Comparison of ENCODE assay signal across 13 cellular contexts in genomic region chr3:51691021-51691420, GRCh38.
"Had no signal": no experiment of that assay in that cellular context is flagged by ENCODE, and none has a peak within 500 bp of the region (broad histone marks: within the 10 kb centered on the region; RNA-seq: fewer than 3 reads in every experiment).

No MANE protein-coding gene starts in this region.

- H3K27me3 ChIP-seq: upper lobe of right lung had no signal

- DNase-seq: activated CD4-positive, alpha-beta T cell treated with anti-CD3 and anti-CD28 coated beads for 36 hours; activated T-cell treated with anti-CD3 and anti-CD28 coated beads for 4 hours; natural killer cell; nucleus accumbens; stimulated activated CD4-positive, alpha-beta T cell treated with anti-CD3 and anti-CD28 coated beads, Interleukin-2, amount 100 ng/mL, for 24 hours; stimulated activated naive CD4-positive, alpha-beta T cell; upper lobe of right lung had no signal

- H3K27ac ChIP-seq: upper lobe of right lung, VCaP had no signal

- H3K27me3 Mint-ChIP-seq: activated CD4-positive, alpha-beta T cell treated with anti-CD3 and anti-CD28 coated beads for 36 hours; activated naive CD4-positive, alpha-beta T cell treated with anti-CD3 and anti-CD28 coated beads, Interleukin-2, amount 50 U/mL, for 24 hours; central memory CD8-positive, alpha-beta T cell; dendritic cell treated with granulocyte-macrophage colony-stimulating factor and Interleukin-4, amounts not matched to agents 40 ng/mL and 50 ng/mL, for 4 days; progenitor cell of endocrine pancreas had no signal

- H3K4me3 Mint-ChIP-seq: activated CD4-positive, alpha-beta T cell treated with anti-CD3 and anti-CD28 coated beads for 36 hours; activated naive CD4-positive, alpha-beta T cell treated with anti-CD3 and anti-CD28 coated beads, Interleukin-2, amount 50 U/mL, for 24 hours; central memory CD8-positive, alpha-beta T cell; dendritic cell treated with granulocyte-macrophage colony-stimulating factor and Interleukin-4, amounts not matched to agents 40 ng/mL and 50 ng/mL, for 4 days; natural killer cell had no signal

- ATAC-seq: activated CD4-positive, alpha-beta T cell treated with anti-CD3 and anti-CD28 coated beads for 36 hours; natural killer cell; sciatic nerve; upper lobe of right lung had no signal

- H3K4me3 ChIP-seq: upper lobe of right lung had no signal

- H3K27ac Mint-ChIP-seq: activated CD4-positive, alpha-beta T cell treated with anti-CD3 and anti-CD28 coated beads for 36 hours; activated naive CD4-positive, alpha-beta T cell treated with anti-CD3 and anti-CD28 coated beads, Interleukin-2, amount 50 U/mL, for 24 hours; dendritic cell treated with granulocyte-macrophage colony-stimulating factor and Interleukin-4, amounts not matched to agents 40 ng/mL and 50 ng/mL, for 4 days; progenitor cell of endocrine pancreas had no signal

- H3K9me3 ChIP-seq: upper lobe of right lung had no signal

- H3K36me3 Mint-ChIP-seq: natural killer cell had no signal
